18 cellular contexts compared by ENCODE assay signal in the genomic region with DNA sequence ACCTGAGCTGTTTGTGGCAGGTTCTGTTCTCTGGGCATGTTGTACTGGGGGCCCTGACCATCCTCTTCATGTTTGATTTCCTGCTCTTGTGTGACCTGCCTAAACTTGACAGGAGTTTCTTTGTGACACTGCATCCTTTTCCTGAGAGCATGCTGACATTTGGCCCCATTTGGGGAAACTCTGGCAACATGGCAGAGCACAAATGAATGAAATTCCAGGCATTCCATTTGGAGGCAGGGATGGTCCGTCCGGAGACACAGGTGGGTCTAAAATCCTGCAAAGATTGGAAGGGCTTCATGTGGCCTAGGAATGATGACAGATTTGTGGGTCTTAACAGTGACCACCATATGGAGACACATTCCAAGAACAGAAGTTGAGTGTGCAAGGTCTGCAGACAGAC.
"Had no signal": no experiment of that assay in that cellular context is flagged by ENCODE, and none has a peak within 500 bp of the region (broad histone marks: within the 10 kb centered on the region; RNA-seq: fewer than 3 reads in every experiment).

No MANE protein-coding gene starts in this region.

- H3K27ac ChIP-seq: coronary artery, gastrocnemius medialis, ovary, right atrium auricular region, sigmoid colon, stomach, thoracic aorta had no signal

- H3K4me1 ChIP-seq: gastrocnemius medialis, right atrium auricular region, sigmoid colon, stomach had no signal

- DNase-seq: effector CD4-positive, alpha-beta T cell; gastrocnemius medialis; left colon; left ventricle myocardium superior; mucosa of descending colon; natural killer cell; nucleus accumbens; ovary; sigmoid colon; small intestine; stimulated activated CD4-positive, alpha-beta T cell treated with anti-CD3 and anti-CD28 coated beads, Interleukin-12 subunit alpha, Interleukin-12 subunit beta, amount 100 ng/mL, for 4 hours; stimulated activated naive CD4-positive, alpha-beta T cell; stomach; substantia nigra had no signal

- H3K27me3 ChIP-seq: gastrocnemius medialis, ovary, right atrium auricular region, sigmoid colon, stomach had no signal

- H3K4me3 ChIP-seq: coronary artery, gastrocnemius medialis, lung, mucosa of descending colon, ovary, right atrium auricular region, sigmoid colon, stomach, thoracic aorta had no signal

- H3K36me3 ChIP-seq: gastrocnemius medialis, ovary, right atrium auricular region, sigmoid colon, stomach, thoracic aorta had no signal

- H3K9me3 ChIP-seq: gastrocnemius medialis, mucosa of descending colon, ovary, right atrium auricular region, sigmoid colon, stomach, thoracic aorta had no signal
